Comparison of ENCODE assay signal across 5 cellular contexts in the genomic region with DNA sequence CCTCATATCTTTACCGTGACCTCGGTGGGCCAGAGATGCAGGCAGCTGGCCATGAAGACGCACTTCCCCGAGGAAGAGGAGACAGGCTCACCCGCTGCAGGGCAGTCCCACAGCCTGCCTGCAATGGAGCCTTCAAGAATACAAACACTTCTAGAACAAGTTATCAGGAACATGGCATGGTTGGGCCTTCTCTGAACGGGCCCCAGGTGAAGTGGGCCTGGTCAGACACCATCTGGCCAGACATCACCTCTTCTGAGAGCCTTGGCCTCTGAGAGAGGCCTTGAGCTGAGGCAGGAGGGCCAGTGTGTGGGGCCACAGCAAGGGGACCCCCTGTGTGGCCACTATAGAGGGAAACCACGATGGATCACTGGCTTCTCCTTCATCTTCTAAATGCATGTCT.
"Had no signal": no experiment of that assay in that cellular context is flagged by ENCODE, and none has a peak within 500 bp of the region (broad histone marks: within the 10 kb centered on the region; RNA-seq: fewer than 3 reads in every experiment).

No MANE protein-coding gene starts in this region.

- H3K4me3 Mint-ChIP-seq: GM23338, H9 had no signal

- H3K4me1 Mint-ChIP-seq: GM23338 had no signal

- ATAC-seq: GM23338, K562 had no signal

- H3K4me3 ChIP-seq: GM23338, K562 had no signal

- H3K27ac Mint-ChIP-seq: GM23338, H9 had no signal

- DNase-seq: H9, HCEC 1CT, IMR-90 had no signal
